27 cellular contexts compared by ENCODE assay signal in genomic region chr12:111149299-111149698, GRCh38.
DNase-seq lines count a peak whose midpoint lies in the region; ATAC-seq and TF ChIP-seq lines count a peak whose summit lies in the region.
"Had no signal": no experiment of that assay in that cellular context is flagged by ENCODE, and none has a peak within 500 bp of the region (broad histone marks: within the 10 kb centered on the region; RNA-seq: fewer than 3 reads in every experiment).

No MANE protein-coding gene starts in this region.

- H3K4me2 ChIP-seq in SK-N-SH (no peak overlapping the region), Loucy (ENCODE audit: low read depth, low read length, poor library complexity, severe bottlenecking) (no peak overlapping the region)
- H3K4me2 ChIP-seq: PC-9 had no signal

- peaks cover 5 to 12% of the 10 kb centered on the region in 2 donors for H3K27me3 Mint-ChIP-seq in CD4-positive, alpha-beta memory T cell

- peaks cover 0 to 6% (median 0%) of the 10 kb centered on the region in 8 donors for H3K9me3 Mint-ChIP-seq in CD4-positive, alpha-beta memory T cell
- H3K9me3 Mint-ChIP-seq: mesothelial cell of epicardium had no signal

- no peaks in the 10 kb centered on the region for H3K36me3 Mint-ChIP-seq in CD4-positive, alpha-beta memory T cell
- H3K36me3 Mint-ChIP-seq: mesothelial cell of epicardium had no signal

- TF ChIP-seq RAD21 in SK-N-SH (IDR thresholded peaks at IDR 0.05; ENCODE audit: low read length) = peak; percentile 75

- H3F3A ChIP-seq in SK-N-SH (replicated peaks; ENCODE audit: insufficient read depth) (no peaks in the 10 kb centered on the region), Loucy (ENCODE audit: low read depth) (no peaks in the 10 kb centered on the region)

- H4K20me1 ChIP-seq in SK-N-SH (ENCODE audit: insufficient read depth) = no peaks in the 10 kb centered on the region
- H4K20me1 ChIP-seq in Loucy (ENCODE audit: insufficient read depth, low read length, poor library complexity, severe bottlenecking) = no peaks in the 10 kb centered on the region

- no peaks in the 10 kb centered on the region for H3K9me3 ChIP-seq in SK-N-SH
- no peaks in the 10 kb centered on the region for H3K9me3 ChIP-seq in Loucy (ENCODE audit: insufficient read depth, low read depth, low read length)
- H3K9me3 ChIP-seq in CD4-positive, alpha-beta memory T cell (ENCODE audit: control insufficient read depth in 1 of 2, low read length in 2 of 2) = no peaks in the 10 kb centered on the region
- H3K9me3 ChIP-seq: body of pancreas, transverse colon had no signal

- no peak overlapping the region for H3K4me3 ChIP-seq in SK-N-SH (ENCODE audit: low read depth in 2 of 2, low read length in 1 of 2)
- no peak overlapping the region for H3K4me3 ChIP-seq in Loucy (ENCODE audit: low read length, poor library complexity, severe bottlenecking)
- H3K4me3 ChIP-seq in CD4-positive, alpha-beta memory T cell (ENCODE audit: low read length in 2 of 2) = no peak overlapping the region
- H3K4me3 ChIP-seq: body of pancreas, PC-9, transverse colon had no signal

- no peaks in the 10 kb centered on the region for H3K4me1 Mint-ChIP-seq in CD4-positive, alpha-beta memory T cell

- H2AFZ ChIP-seq in SK-N-SH (ENCODE audit: low read depth) (no peak overlapping the region), Loucy (ENCODE audit: low read length) (no peak overlapping the region)
- H2AFZ ChIP-seq: PC-9 had no signal

- CTCF ChIA-PET in SK-N-SH (lab: Yijun Ruan, JAX) = interaction anchor here (0.6 to 3.5 kb wide), 8 partner anchors 11 to 164 kb away, joined by 3 to 39 read pairs (median 4); no protein-coding TSS in a partner anchor
- CTCF ChIA-PET in CD4-positive, alpha-beta memory T cell (lab: Charles Lee; ENCODE audit: partially characterized antibody) = no interaction called here

- H3K9me2 ChIP-seq in SK-N-SH = no peaks in the 10 kb centered on the region
- no peaks in the 10 kb centered on the region for H3K9me2 ChIP-seq in Loucy (replicated peaks; ENCODE audit: low read depth, low read length)

- H3K4me3 Mint-ChIP-seq in CD4-positive, alpha-beta memory T cell = no peak overlapping the region
- H3K4me3 Mint-ChIP-seq: activated T-cell treated with anti-CD3 and anti-CD28 coated beads, Interleukin-2, amount 50 U/mL, for 4 hours; mesothelial cell of epicardium; naive thymus-derived CD4-positive, alpha-beta T cell; WTC11 had no signal

- 60% methylated on average over 4 of the region's 4 CpGs for WGBS in SK-N-SH (ENCODE audit: low lambda C conversion rate)

- no peak for ATAC-seq in SK-N-SH treated with all-trans-retinoic acid at 6 μM for 48 hours
- ATAC-seq in GM18517 (IDR thresholded peaks at IDR 0.05; ENCODE audit: unreplicated experiment) = no peak
- ATAC-seq: activated T-cell treated with anti-CD3 and anti-CD28 coated beads, Interleukin-2, amount 50 U/mL, for 4 hours; body of pancreas; naive thymus-derived CD4-positive, alpha-beta T cell; WTC11 had no signal

- no peak for TF ChIP-seq EP300 in SK-N-SH (IDR thresholded peaks at IDR 0.05; ENCODE audit: borderline replicate concordance in 1 of 2, low read depth in 1 of 2, low read length in 1 of 2)

- H3K79me2 ChIP-seq in SK-N-SH (ENCODE audit: insufficient read depth) (no peaks in the 10 kb centered on the region), Loucy (ENCODE audit: insufficient read depth, low read length) (no peaks in the 10 kb centered on the region)

- H3K27me3 ChIP-seq in SK-N-SH (ENCODE audit: insufficient read depth) (no peaks in the 10 kb centered on the region), Loucy (ENCODE audit: insufficient read depth, low read length, poor library complexity, severe bottlenecking) (no peaks in the 10 kb centered on the region)
- no peaks in the 10 kb centered on the region for H3K27me3 ChIP-seq in CD4-positive, alpha-beta memory T cell (ENCODE audit: insufficient read depth, low read length)
- H3K27me3 ChIP-seq: body of pancreas, transverse colon had no signal

- H3K36me3 ChIP-seq in SK-N-SH (replicated peaks in 1 of 2; ENCODE audit: control insufficient read depth in 1 of 2, insufficient read depth in 2 of 2, low read length in 1 of 2) = no peaks in the 10 kb centered on the region
- no peaks in the 10 kb centered on the region for H3K36me3 ChIP-seq in Loucy (ENCODE audit: insufficient read depth, low read length)
- H3K36me3 ChIP-seq in CD4-positive, alpha-beta memory T cell (ENCODE audit: insufficient read depth, low read length) = no peaks in the 10 kb centered on the region
- H3K36me3 ChIP-seq: transverse colon had no signal

- no peak overlapping the region for H3K27ac Mint-ChIP-seq in CD4-positive, alpha-beta memory T cell
- H3K27ac Mint-ChIP-seq: mesothelial cell of epicardium; naive thymus-derived CD4-positive, alpha-beta T cell; WTC11 had no signal

- H3K9ac ChIP-seq in SK-N-SH (no peak overlapping the region), Loucy (ENCODE audit: low read depth, low read length, poor library complexity, severe bottlenecking) (no peak overlapping the region)

- intact Hi-C loops in posterior vena cava (cut with DNase I) = no loop called here
- intact Hi-C loops in CD4-positive, alpha-beta memory T cell (cut with micrococcal nuclease) = no loop called here

- DNase-seq in SK-N-SH = no peak
- DNase-seq in posterior vena cava (ENCODE audit: low spot score) = peak; percentile 19
- no peak for DNase-seq in foreskin melanocyte
- no peak for DNase-seq in CD4-positive, alpha-beta memory T cell
- DNase-seq: activated CD4-positive, alpha-beta T cell treated with anti-CD3 and anti-CD28 coated beads, Interleukin-2, amount 50 U/mL, for 1 hour; activated naive CD4-positive, alpha-beta T cell treated with Interleukin-2 at 50 U/mL for 16 hours; activated T-cell treated with anti-CD3 and anti-CD28 coated beads, Interleukin-2, amount 50 U/mL, for 4 hours; body of pancreas; DMS79; GDM1; naive thymus-derived CD4-positive, alpha-beta T cell; NCI-H1417; NCI-H2029 treated with DMSO at 0.1 percent for 48 hours; NCI-H226; NCI-H748 treated with DMSO at 0.1 percent for 48 hours; PC-9; Right ventricle myocardium superior; stimulated activated CD8-positive, alpha-beta memory T cell treated with anti-CD3 and anti-CD28 coated beads, Interleukin-4, amount 100 ng/mL, for 48 hours; SW 1271; T-helper 9 cell; transverse colon had no signal

- H3K4me1 ChIP-seq in SK-N-SH (ENCODE audit: control insufficient read depth in 1 of 2, insufficient read depth in 2 of 2, low read depth in 1 of 2, low read length in 1 of 2) (peaks cover 0 to 12% of the 10 kb centered on the region in 2 experiments; a peak in 2 of 4 replicates), Loucy (ENCODE audit: insufficient read depth, low read length, poor library complexity, severe bottlenecking) (peaks cover 3% of the 10 kb centered on the region)
- H3K4me1 ChIP-seq in CD4-positive, alpha-beta memory T cell (ENCODE audit: insufficient read depth, low read length) = no peaks in the 10 kb centered on the region
- H3K4me1 ChIP-seq: body of pancreas had no signal

- POLR2A ChIA-PET in SK-N-SH (lab: Yijun Ruan, JAX) = no interaction called here
- POLR2A ChIA-PET in CD4-positive, alpha-beta memory T cell (lab: Charles Lee; ENCODE audit: partially characterized antibody) = no interaction called here

- H3K27ac ChIP-seq in SK-N-SH (ENCODE audit: low read depth in 2 of 2, low read length in 1 of 2) = no peak overlapping the region
- H3K27ac ChIP-seq in VCaP = peak overlapping the region; percentile 40
- H3K27ac ChIP-seq in CD4-positive, alpha-beta memory T cell (ENCODE audit: low read depth, low read length) = no peak overlapping the region
- H3K27ac ChIP-seq: body of pancreas, PC-9, transverse colon had no signal

- no peak for TF ChIP-seq CTCF in SK-N-SH (IDR thresholded peaks at IDR 0.05)
- peak; percentile 41 for TF ChIP-seq CTCF in Loucy (conservative IDR thresholded peaks at IDR 0.05; ENCODE audit: low read length)
- no peak for TF ChIP-seq CTCF in VCaP (conservative IDR thresholded peaks at IDR 0.05)

TF ChIP-seq in SK-N-SH, 30 proteins besides CTCF, POLR2A, EP300 and RAD21 (continues in another document):
- no peak for TF ChIP-seq FOSL2 (IDR thresholded peaks at IDR 0.05; ENCODE audit: borderline replicate concordance, low read depth)
- TF ChIP-seq EZH2phosphoT487 (IDR thresholded peaks at IDR 0.05; ENCODE audit: borderline replicate concordance, low read depth) = no peak
- no peak for TF ChIP-seq MAX (IDR thresholded peaks at IDR 0.05; ENCODE audit: low read depth)
- TF ChIP-seq FOXM1 (IDR thresholded peaks at IDR 0.05; ENCODE audit: low read depth) = no peak
- peak; percentile 39; the same call in 1 of the 2 replicates for TF ChIP-seq SMC3 (IDR thresholded peaks at IDR 0.05; ENCODE audit: low read depth, low read length)
- TF ChIP-seq FOXJ3 (CRISPR knock-in tag; IDR thresholded peaks at IDR 0.05) = no peak
- TF ChIP-seq RCOR1 (IDR thresholded peaks at IDR 0.05; ENCODE audit: low read length) = no peak

TF ChIP-seq in SK-N-SH treated with all-trans-retinoic acid at 6 μM for 48 hours, 23 proteins besides CTCF, POLR2A, EP300 and RAD21:
- TF ChIP-seq PPARA (CRISPR knock-in tag; IDR thresholded peaks at IDR 0.05; ENCODE audit: borderline replicate concordance) (no peak), RARB (CRISPR knock-in tag; IDR thresholded peaks at IDR 0.05) (no peak), BACH2 (CRISPR knock-in tag; IDR thresholded peaks at IDR 0.05; ENCODE audit: borderline replicate concordance) (no peak)
TF ChIP-seq in SK-N-SH treated with all-trans-retinoic acid at 6 μM for 48 hours: peak in this region for 0.
